1 cellular context compared by ENCODE assay signal in genomic region chr13:76874466-76874865, GRCh38.
TF ChIP-seq lines count a peak whose summit lies in the region.

No MANE protein-coding gene starts in this region.

TF ChIP-seq in HepG2, 621 proteins besides CTCF, POLR2A, EP300 and RAD21:
- TF ChIP-seq HES4 (CRISPR knock-in tag; IDR thresholded peaks at IDR 0.05; ENCODE audit: borderline replicate concordance) (no peak), ZBTB38 (CRISPR knock-in tag; IDR thresholded peaks at IDR 0.05) (no peak), ZNF546 (CRISPR knock-in tag; conservative IDR thresholded peaks at IDR 0.05) (no peak), HNF4G (IDR thresholded peaks at IDR 0.05; ENCODE audit: borderline replicate concordance, low read depth, low read length) (no peak), HNF4G (CRISPR knock-in tag; IDR thresholded peaks at IDR 0.05; ENCODE audit: borderline replicate concordance, low read depth) (no peak), ZNF605 (CRISPR knock-in tag; IDR thresholded peaks at IDR 0.05) (no peak), FOXK2 (IDR thresholded peaks at IDR 0.05) (no peak), ZNF816 (CRISPR knock-in tag; IDR thresholded peaks at IDR 0.05; ENCODE audit: borderline replicate concordance) (no peak), FLYWCH1 (CRISPR knock-in tag; IDR thresholded peaks at IDR 0.05) (no peak), NBN (conservative IDR thresholded peaks at IDR 0.05) (no peak), ZNF713 (CRISPR knock-in tag; IDR thresholded peaks at IDR 0.05) (no peak), XRCC5 (optimal IDR thresholded peaks at IDR 0.05; ENCODE audit: low read length) (no peak), NFYC (CRISPR knock-in tag; IDR thresholded peaks at IDR 0.05) (no peak), PRDM10 (CRISPR knock-in tag; IDR thresholded peaks at IDR 0.05; ENCODE audit: low read depth) (no peak), ZNF496 (CRISPR knock-in tag; IDR thresholded peaks at IDR 0.05; ENCODE audit: insufficient replicate concordance) (no peak), ZNF7 (CRISPR knock-in tag; IDR thresholded peaks at IDR 0.05) (no peak), ZNF569 (CRISPR knock-in tag; IDR thresholded peaks at IDR 0.05; ENCODE audit: borderline replicate concordance) (no peak)
- TF ChIP-seq, protein P1, sequence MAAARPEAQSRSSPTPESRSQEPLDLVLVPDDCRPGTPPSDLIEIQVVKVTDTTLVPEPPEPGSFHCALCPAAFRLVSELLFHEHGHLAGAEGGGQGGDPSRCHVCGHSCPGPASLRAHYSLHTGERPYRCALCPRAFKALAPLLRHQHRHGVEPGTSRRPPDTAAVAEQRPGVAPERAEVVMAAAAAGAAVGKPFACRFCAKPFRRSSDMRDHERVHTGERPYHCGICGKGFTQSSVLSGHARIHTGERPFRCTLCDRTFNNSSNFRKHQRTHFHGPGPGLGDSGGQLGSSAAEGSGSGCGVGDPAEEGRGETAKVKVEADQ (CRISPR knock-in tag; IDR thresholded peaks at IDR 0.05; ENCODE audit: borderline replicate concordance), result no peak
- TF ChIP-seq, protein P2, sequence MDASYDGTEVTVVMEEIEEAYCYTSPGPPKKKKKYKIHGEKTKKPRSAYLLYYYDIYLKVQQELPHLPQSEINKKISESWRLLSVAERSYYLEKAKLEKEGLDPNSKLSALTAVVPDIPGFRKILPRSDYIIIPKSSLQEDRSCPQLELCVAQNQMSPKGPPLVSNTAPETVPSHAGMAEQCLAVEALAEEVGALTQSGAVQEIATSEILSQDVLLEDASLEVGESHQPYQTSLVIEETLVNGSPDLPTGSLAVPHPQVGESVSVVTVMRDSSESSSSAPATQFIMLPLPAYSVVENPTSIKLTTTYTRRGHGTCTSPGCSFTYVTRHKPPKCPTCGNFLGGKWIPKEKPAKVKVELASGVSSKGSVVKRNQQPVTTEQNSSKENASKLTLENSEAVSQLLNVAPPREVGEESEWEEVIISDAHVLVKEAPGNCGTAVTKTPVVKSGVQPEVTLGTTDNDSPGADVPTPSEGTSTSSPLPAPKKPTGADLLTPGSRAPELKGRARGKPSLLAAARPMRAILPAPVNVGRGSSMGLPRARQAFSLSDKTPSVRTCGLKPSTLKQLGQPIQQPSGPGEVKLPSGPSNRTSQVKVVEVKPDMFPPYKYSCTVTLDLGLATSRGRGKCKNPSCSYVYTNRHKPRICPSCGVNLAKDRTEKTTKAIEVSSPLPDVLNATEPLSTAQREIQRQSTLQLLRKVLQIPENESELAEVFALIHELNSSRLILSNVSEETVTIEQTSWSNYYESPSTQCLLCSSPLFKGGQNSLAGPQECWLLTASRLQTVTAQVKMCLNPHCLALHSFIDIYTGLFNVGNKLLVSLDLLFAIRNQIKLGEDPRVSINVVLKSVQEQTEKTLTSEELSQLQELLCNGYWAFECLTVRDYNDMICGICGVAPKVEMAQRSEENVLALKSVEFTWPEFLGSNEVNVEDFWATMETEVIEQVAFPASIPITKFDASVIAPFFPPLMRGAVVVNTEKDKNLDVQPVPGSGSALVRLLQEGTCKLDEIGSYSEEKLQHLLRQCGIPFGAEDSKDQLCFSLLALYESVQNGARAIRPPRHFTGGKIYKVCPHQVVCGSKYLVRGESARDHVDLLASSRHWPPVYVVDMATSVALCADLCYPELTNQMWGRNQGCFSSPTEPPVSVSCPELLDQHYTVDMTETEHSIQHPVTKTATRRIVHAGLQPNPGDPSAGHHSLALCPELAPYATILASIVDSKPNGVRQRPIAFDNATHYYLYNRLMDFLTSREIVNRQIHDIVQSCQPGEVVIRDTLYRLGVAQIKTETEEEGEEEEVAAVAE (CRISPR knock-in tag; IDR thresholded peaks at IDR 0.05; ENCODE audit: borderline replicate concordance), result no peak
TF ChIP-seq in HepG2: peak in this region for 0.
